21 cellular contexts compared by ENCODE assay signal in the genomic region with DNA sequence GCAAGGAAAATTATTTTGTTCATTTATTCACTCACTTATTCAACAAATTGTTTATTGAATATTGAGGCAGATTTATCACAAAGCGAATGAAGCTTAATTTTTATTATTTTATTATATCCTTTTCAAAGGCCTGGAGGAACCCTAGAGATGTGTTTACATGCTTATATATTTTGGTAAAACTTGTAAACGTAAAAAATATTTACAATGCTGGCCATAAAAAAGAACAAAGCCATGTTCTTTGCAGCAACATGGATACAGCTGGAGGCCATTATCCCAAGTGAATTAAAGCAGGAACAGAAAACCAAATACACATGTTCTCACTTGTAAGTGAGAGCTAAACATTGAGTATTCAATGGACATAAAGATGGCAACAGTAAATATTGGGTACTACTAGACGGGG.
DNase-seq lines count a peak whose midpoint lies in the region.
"Had no signal": no experiment of that assay in that cellular context is flagged by ENCODE, and none has a peak within 500 bp of the region (broad histone marks: within the 10 kb centered on the region; RNA-seq: fewer than 3 reads in every experiment).

No MANE protein-coding gene starts in this region.

- DNase-seq in DMS153 (lab: John Stamatoyannopoulos, UW) (peak; percentile 41), DMS153 treated with DMSO at 0.1 percent for 48 hours (lab: John Stamatoyannopoulos, UW; ENCODE audit: unreplicated experiment) (no peak)
- DNase-seq: 8988T; ACHN; AML-193; BE2C; C1 segment of cervical spinal cord; Caco-2; Calu3; CD4-positive, alpha-beta memory T cell; CD4-positive, alpha-beta T cell; CD4-positive, CD25-positive, alpha-beta regulatory T cell; CD8-positive, alpha-beta memory T cell; CD8-positive, alpha-beta T cell; COR-L47; DMS 273 treated with DMSO at 0.1 percent for 48 hours; DMS53; DMS79; DMS79 treated with DMSO at 0.1 percent for 48 hours; DND-41; EL had no signal
